ENCODE assay signal across 21 cellular contexts in the genomic region with DNA sequence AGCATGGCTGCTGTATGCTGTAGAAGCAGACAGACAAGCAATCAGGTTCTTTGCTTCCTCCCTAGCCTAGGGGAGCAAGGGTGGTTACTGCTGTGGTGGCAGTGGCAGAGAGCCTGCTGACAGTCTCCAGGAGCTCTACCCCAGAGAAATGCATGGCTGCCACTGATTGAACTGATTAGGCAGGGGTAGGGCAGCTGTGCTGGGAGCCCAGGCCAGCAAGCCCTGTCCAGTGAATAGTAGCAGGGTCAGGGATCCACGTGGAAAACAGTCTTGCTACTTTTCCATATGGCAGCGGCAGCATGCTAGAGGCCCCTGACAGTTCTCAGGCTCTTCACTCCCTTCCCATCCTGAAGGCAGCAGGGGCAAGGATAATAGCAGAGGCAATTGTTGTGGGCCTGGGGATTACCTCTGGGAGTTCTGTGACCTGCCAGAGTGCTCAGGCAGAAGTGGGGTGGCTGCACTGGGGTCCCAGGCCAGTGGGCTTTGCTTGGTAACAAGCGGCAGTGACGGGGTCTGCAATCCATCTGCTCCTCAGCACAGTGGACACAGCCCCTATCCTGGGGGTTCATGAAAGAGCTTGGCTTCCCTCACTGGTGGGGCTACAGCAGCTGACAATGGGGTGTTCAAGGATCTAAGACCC.
DNase-seq lines count a peak whose midpoint lies in the region; ATAC-seq and TF ChIP-seq lines count a peak whose summit lies in the region.
"Had no signal": no experiment of that assay in that cellular context is flagged by ENCODE, and none has a peak within 500 bp of the region (broad histone marks: within the 10 kb centered on the region; RNA-seq: fewer than 3 reads in every experiment).

No MANE protein-coding gene starts in this region.

- H2BK5ac ChIP-seq in trophoblast cell (ENCODE audit: low read depth, low read length, poor library complexity), result no peak overlapping the region

- CTCF ChIA-PET in SK-N-SH (lab: Yijun Ruan, JAX), result interaction anchor here (1.2 kb wide), 1 partner anchor 34 kb away, joined by 4 read pairs; no protein-coding TSS in a partner anchor
- CTCF ChIA-PET in mammary epithelial cell (lab: Charles Lee; ENCODE audit: low non-redundant PET), result no interaction called here

- H2BK12ac ChIP-seq in trophoblast cell (ENCODE audit: low read length), result no peak overlapping the region

- DNase-seq in SK-N-SH, result peak; percentile 50
- DNase-seq in SK-N-DZ (ENCODE audit: low spot score), result peak; percentile 81
- DNase-seq in trophoblast cell, result no peak
- DNase-seq in right cardiac atrium, result no peak
- no peak for DNase-seq in mammary epithelial cell
- DNase-seq: AML-193; Calu3; CD8-positive, alpha-beta T cell; DMS79 treated with DMSO at 0.1 percent for 48 hours; GF-D8; GOT3; H7; HFFc6; IMR-90 had no signal

- H3K27ac ChIP-seq in SK-N-SH (ENCODE audit: low read depth in 2 of 2, low read length in 1 of 2), result peak overlapping the region in 1 of 2 experiments; percentile 77; a peak in 2 of 4 replicates
- H3K27ac ChIP-seq in trophoblast cell (ENCODE audit: low read depth, low read length), result no peak overlapping the region
- H3K27ac ChIP-seq in right cardiac atrium (ENCODE audit: low read length), result no peak overlapping the region
- no peak overlapping the region for H3K27ac ChIP-seq in mammary epithelial cell (ENCODE audit: insufficient read depth, low read depth, low read length)
- H3K27ac ChIP-seq: 22Rv1, A549, BLaER1, HL-60 had no signal

- no peak overlapping the region for H3K14ac ChIP-seq in trophoblast cell (ENCODE audit: low read length)

- H3K79me1 ChIP-seq in trophoblast cell (ENCODE audit: low read length), result no peaks in the 10 kb centered on the region

- H3K18ac ChIP-seq in trophoblast cell (ENCODE audit: low read length), result no peak overlapping the region

- TF ChIP-seq CTCF in SK-N-SH (IDR thresholded peaks at IDR 0.05) (no peak), mammary epithelial cell (conservative IDR thresholded peaks at IDR 0.05 in 1 of 2, IDR thresholded peaks at IDR 0.05 in 1 of 2; ENCODE audit: extremely low read depth in 1 of 2, insufficient read depth in 1 of 2, low read depth in 1 of 2, low read length in 2 of 2) (no peak)

- no peak overlapping the region for H2AK5ac ChIP-seq in trophoblast cell (ENCODE audit: low read length)

- H3K9ac ChIP-seq in SK-N-SH (no peak overlapping the region), trophoblast cell (ENCODE audit: low read length) (no peak overlapping the region), mammary epithelial cell (ENCODE audit: insufficient read depth, low read length) (no peak overlapping the region)
- H3K9ac ChIP-seq: BLaER1 had no signal

- H3K4me2 ChIP-seq in SK-N-SH, result no peak overlapping the region
- H3K4me2 ChIP-seq in trophoblast cell (ENCODE audit: low read length), result no peak overlapping the region
- H3K4me2 ChIP-seq in mammary epithelial cell (ENCODE audit: insufficient read depth, low read depth, low read length), result no peak overlapping the region
- H3K4me2 ChIP-seq: A549, BLaER1 had no signal

- POLR2A ChIA-PET in SK-N-SH (lab: Yijun Ruan, JAX), result no interaction called here

- in situ Hi-C loops in mammary epithelial cell (cut with MboI; ENCODE audit: low sequenced_read_pairs in 2 of 2), result no loop called here

- H3K4me3 ChIP-seq in SK-N-SH (ENCODE audit: low read depth in 2 of 2, low read length in 1 of 2) (no peak overlapping the region), trophoblast cell (ENCODE audit: low read depth, low read length) (no peak overlapping the region), right cardiac atrium (ENCODE audit: low read length) (no peak overlapping the region), mammary epithelial cell (replicated peaks in 1 of 3; ENCODE audit: insufficient read depth in 1 of 3, low read depth in 2 of 3, low read length in 3 of 3) (no peak overlapping the region)
- H3K4me3 ChIP-seq: A549, BLaER1 had no signal

- H3F3A ChIP-seq in SK-N-SH (replicated peaks; ENCODE audit: insufficient read depth), result no peaks in the 10 kb centered on the region

- H3K4ac ChIP-seq in trophoblast cell (ENCODE audit: low read depth, low read length), result no peak overlapping the region

- H3K79me2 ChIP-seq in SK-N-SH (ENCODE audit: insufficient read depth) (no peaks in the 10 kb centered on the region), trophoblast cell (ENCODE audit: control insufficient read depth, insufficient read depth, low read length, poor library complexity) (no peaks in the 10 kb centered on the region), mammary epithelial cell (ENCODE audit: insufficient read depth, low read length) (no peaks in the 10 kb centered on the region)

- intact Hi-C loops in right cardiac atrium (cut with DNase I) (no loop called here), mammary epithelial cell (cut with micrococcal nuclease) (no loop called here)

- H4K20me1 ChIP-seq in SK-N-SH (ENCODE audit: insufficient read depth) (no peaks in the 10 kb centered on the region), mammary epithelial cell (ENCODE audit: insufficient read depth, low read length) (no peaks in the 10 kb centered on the region)
- H4K20me1 ChIP-seq: BLaER1 had no signal

- 31% methylated on average over 2 of the region's 4 CpGs for WGBS in SK-N-SH (ENCODE audit: low lambda C conversion rate)
- WGBS in trophoblast cell (ENCODE audit: extremely low coverage, insufficient coverage, insufficient read length), result no CpG with 5 or more reads among the region's 4 CpGs
- WGBS in right cardiac atrium, result 86% methylated on average over 4 of the region's 4 CpGs
- 65% methylated on average over 4 of the region's 4 CpGs for WGBS in mammary epithelial cell (ENCODE audit: low coverage, missing lambda C conversion rate)

- no peak; the same call in 2 of the 3 replicates for ATAC-seq in SK-N-SH treated with all-trans-retinoic acid at 6 μM for 48 hours
- no peak for ATAC-seq in GM19452 (IDR thresholded peaks at IDR 0.05; ENCODE audit: unreplicated experiment)
- ATAC-seq in right cardiac atrium, result no peak
- ATAC-seq: A549; CD8-positive, alpha-beta T cell; HCT116 had no signal

- H3K23ac ChIP-seq in trophoblast cell (ENCODE audit: low read length), result no peak overlapping the region

- dilution Hi-C loops in mammary epithelial cell (cut with HindIII; ENCODE audit: low sequenced_read_pairs), result no loop called here

- H3K4me1 ChIP-seq in SK-N-SH (ENCODE audit: control insufficient read depth in 1 of 2, insufficient read depth in 2 of 2, low read depth in 1 of 2, low read length in 1 of 2) (peaks cover 0 to 16% of the 10 kb centered on the region in 2 experiments; a peak in 1 of 4 replicates), trophoblast cell (ENCODE audit: control insufficient read depth in 1 of 2, insufficient read depth in 2 of 2, low read length in 2 of 2) (peaks cover 6 to 9% of the 10 kb centered on the region in 2 experiments), right cardiac atrium (ENCODE audit: control insufficient read depth, insufficient read depth, low read length) (no peaks in the 10 kb centered on the region), mammary epithelial cell (ENCODE audit: insufficient read depth, low read length) (no peaks in the 10 kb centered on the region)
- H3K4me1 ChIP-seq: A549, BLaER1 had no signal

- H3K36me3 ChIP-seq in SK-N-SH (replicated peaks in 1 of 2; ENCODE audit: control insufficient read depth in 1 of 2, insufficient read depth in 2 of 2, low read length in 1 of 2) (no peaks in the 10 kb centered on the region), trophoblast cell (ENCODE audit: control insufficient read depth in 1 of 2, insufficient read depth in 2 of 2, low read length in 2 of 2) (no peaks in the 10 kb centered on the region), mammary epithelial cell (ENCODE audit: insufficient read depth, low read length) (no peaks in the 10 kb centered on the region)
- H3K36me3 ChIP-seq: BLaER1 had no signal

- no TSS peak for BruUV-seq in mammary epithelial cell (replicated peaks; lab: Mats Ljungman, UMichigan)

- no peak overlapping the region for H4K8ac ChIP-seq in trophoblast cell (ENCODE audit: low read depth, low read length)

- H2BK120ac ChIP-seq in trophoblast cell (ENCODE audit: insufficient read depth, low read length, poor library complexity), result no peak overlapping the region

- no peaks in the 10 kb centered on the region for H3K27me3 ChIP-seq in SK-N-SH (ENCODE audit: insufficient read depth)
- H3K27me3 ChIP-seq in trophoblast cell (ENCODE audit: insufficient read depth, low read length), result no peaks in the 10 kb centered on the region
- H3K27me3 ChIP-seq in right cardiac atrium (ENCODE audit: control insufficient read depth, insufficient read depth), result no peaks in the 10 kb centered on the region
- no peaks in the 10 kb centered on the region for H3K27me3 ChIP-seq in mammary epithelial cell (ENCODE audit: insufficient read depth, low read length)
- H3K27me3 ChIP-seq: BLaER1 had no signal

- TF ChIP-seq RAD21 in SK-N-SH (IDR thresholded peaks at IDR 0.05; ENCODE audit: low read length), result peak; percentile 20; the same call in 1 of the 2 replicates

- H3K9me3 ChIP-seq in SK-N-SH (no peaks in the 10 kb centered on the region), trophoblast cell (ENCODE audit: insufficient read depth, low read depth, low read length) (no peaks in the 10 kb centered on the region), right cardiac atrium (ENCODE audit: control insufficient read depth, low read length) (no peaks in the 10 kb centered on the region), mammary epithelial cell (replicated peaks; ENCODE audit: insufficient read depth, low read length) (no peaks in the 10 kb centered on the region)

- H2AFZ ChIP-seq in SK-N-SH (ENCODE audit: low read depth) (no peak overlapping the region), trophoblast cell (ENCODE audit: insufficient read depth, low read length, poor library complexity) (no peak overlapping the region), mammary epithelial cell (ENCODE audit: low read depth, low read length) (no peak overlapping the region)

- no peak overlapping the region for H4K12ac ChIP-seq in trophoblast cell (ENCODE audit: low read depth, low read length)

- H3K9me2 ChIP-seq in SK-N-SH, result no peaks in the 10 kb centered on the region

- TF ChIP-seq EP300 in SK-N-SH (IDR thresholded peaks at IDR 0.05; ENCODE audit: borderline replicate concordance in 1 of 2, low read depth in 1 of 2, low read length in 1 of 2), result peak in 1 of 2 experiments; percentile 67; a peak in 2 of 4 replicates

- peak overlapping the region; percentile 34 for H4K91ac ChIP-seq in trophoblast cell (ENCODE audit: low read depth, low read length)

TF ChIP-seq in SK-N-SH, 30 proteins besides CTCF, POLR2A, EP300 and RAD21 (continues in another document):
- TF ChIP-seq MXI1 (IDR thresholded peaks at IDR 0.05; ENCODE audit: low read depth, low read length), result peak; percentile 95
- TF ChIP-seq JUND (IDR thresholded peaks at IDR 0.05), result no peak
- TF ChIP-seq NFIC (IDR thresholded peaks at IDR 0.05; ENCODE audit: borderline replicate concordance), result no peak
- peak; percentile 75 for TF ChIP-seq RCOR1 (IDR thresholded peaks at IDR 0.05; ENCODE audit: low read length)

TF ChIP-seq in SK-N-SH treated with all-trans-retinoic acid at 6 μM for 48 hours, 23 proteins besides CTCF, POLR2A, EP300 and RAD21 (continues in another document):
- no peak for TF ChIP-seq ZC3H10 (CRISPR knock-in tag; IDR thresholded peaks at IDR 0.05)
- TF ChIP-seq ZNF8 (CRISPR knock-in tag; IDR thresholded peaks at IDR 0.05), result no peak
- no peak for TF ChIP-seq ESRRG (CRISPR knock-in tag; IDR thresholded peaks at IDR 0.05)
- no peak for TF ChIP-seq CSDC2 (CRISPR knock-in tag; IDR thresholded peaks at IDR 0.05)

Comparison
In these comparisons a context has a peak if more than half of its experiments do, and no peak if none do; other contexts are left out.
1. DNase-seq: peak in SK-N-SH (single experiment) and SK-N-DZ (single experiment); none in trophoblast cell (0 of 2), right cardiac atrium (0 of 3) and mammary epithelial cell (single experiment).